ENCODE assay signal across 21 cellular contexts in genomic region chr1:22078133-22078532, GRCh38. TPM values are rescaled to one million over a fixed set of nuclear protein-coding genes. Genes with fewer than 3 reads are reported as not detected.
DNase-seq lines count a peak whose midpoint lies in the region; ATAC-seq and TF ChIP-seq lines count a peak whose summit lies in the region.
"Had no signal": no experiment of that assay in that cellular context is flagged by ENCODE, and none has a peak within 500 bp of the region (broad histone marks: within the 10 kb centered on the region; RNA-seq: fewer than 3 reads in every experiment).

No MANE protein-coding gene starts in this region.

- H3K4me3 ChIP-seq in HEK293 (ENCODE audit: low read depth, low read length): no peak overlapping the region
- H3K4me3 ChIP-seq: heart right ventricle, upper lobe of right lung had no signal

- H3K4me1 ChIP-seq in HEK293 (ENCODE audit: control insufficient read depth, insufficient read depth, low read length): peaks cover 27% of the 10 kb centered on the region
- H3K4me1 ChIP-seq: parathyroid adenoma had no signal

- H3K36me3 ChIP-seq in HEK293 (ENCODE audit: control insufficient read depth in 2 of 2, insufficient read depth in 1 of 2, low read length in 2 of 2): peaks cover 8 to 60% of the 10 kb centered on the region in 2 experiments; a peak in 2 of 3 replicates

- peak overlapping the region; percentile 46 for H3K27ac Mint-ChIP-seq in T-helper 2 cell treated with Interferon-gamma antibody and Interleukin-4, amounts not matched to agents 5 μg/mL and 100 μg/mL, for 36 hours
- H3K27ac Mint-ChIP-seq in central memory CD8-positive, alpha-beta T cell (ENCODE audit: low read depth): peak overlapping the region; percentile 90
- peak overlapping the region; percentile 51 to 73 for H3K27ac Mint-ChIP-seq in natural killer cell

- peaks cover 62% of the 10 kb centered on the region for H3K36me3 Mint-ChIP-seq in T-helper 2 cell treated with Interferon-gamma antibody and Interleukin-4, amounts not matched to agents 5 μg/mL and 100 μg/mL, for 36 hours (ENCODE audit: low read depth)
- H3K36me3 Mint-ChIP-seq in central memory CD8-positive, alpha-beta T cell (ENCODE audit: insufficient read depth): peaks cover 76% of the 10 kb centered on the region
- H3K36me3 Mint-ChIP-seq in natural killer cell: peaks cover 16% of the 10 kb centered on the region

- CTCF ChIA-PET in HEK293 (lab: Yijun Ruan, JAX): interaction anchor here (0.6 kb wide), 1 partner anchor 428 kb away, joined by 3 read pairs; no protein-coding TSS in a partner anchor

- peaks cover 50% of the 10 kb centered on the region for H3K4me1 Mint-ChIP-seq in T-helper 2 cell treated with Interferon-gamma antibody and Interleukin-4, amounts not matched to agents 5 μg/mL and 100 μg/mL, for 36 hours (ENCODE audit: low read depth)
- peaks cover 73% of the 10 kb centered on the region for H3K4me1 Mint-ChIP-seq in central memory CD8-positive, alpha-beta T cell
- peaks cover 78 to 86% of the 10 kb centered on the region in 2 donors for H3K4me1 Mint-ChIP-seq in natural killer cell

- intact Hi-C loops in natural killer cell (cut with micrococcal nuclease): no loop called here

- POLR2A ChIA-PET in HEK293 (lab: Yijun Ruan, JAX): interaction anchor here (0.7 kb wide), 1 partner anchor 53 kb away, joined by 7 read pairs; no protein-coding TSS in a partner anchor

- H3K4me3 Mint-ChIP-seq in T-helper 2 cell treated with Interferon-gamma antibody and Interleukin-4, amounts not matched to agents 5 μg/mL and 100 μg/mL, for 36 hours: peak overlapping the region; percentile 1
- H3K4me3 Mint-ChIP-seq in central memory CD8-positive, alpha-beta T cell: peak overlapping the region; percentile 40
- H3K4me3 Mint-ChIP-seq in natural killer cell: peak overlapping the region; percentile 47
- H3K4me3 Mint-ChIP-seq: brain had no signal

- ATAC-seq in central memory CD8-positive, alpha-beta T cell (replicated peaks; ENCODE audit: extremely low read depth, poor library complexity, severe bottlenecking): no peak
- ATAC-seq in natural killer cell (no peak), GM21723 (IDR thresholded peaks at IDR 0.05; ENCODE audit: unreplicated experiment) (no peak)
- ATAC-seq: upper lobe of right lung had no signal

- no peak for DNase-seq in T-helper 2 cell treated with Interferon-gamma antibody and Interleukin-4, amounts not matched to agents 5 μg/mL and 100 μg/mL, for 36 hours (ENCODE audit: low spot score)
- DNase-seq in T-helper 2 cell (no peak), natural killer cell (no peak), kidney glomerular epithelial cell (lab: John Stamatoyannopoulos, UW) (no peak)
- DNase-seq in central memory CD8-positive, alpha-beta T cell (ENCODE audit: low spot score in 2 of 2): no peak
- no peak for DNase-seq in stimulated activated naive CD4-positive, alpha-beta T cell (lab: John Stamatoyannopoulos, UW)
- DNase-seq: activated CD4-positive, alpha-beta T cell treated with anti-CD3 and anti-CD28 coated beads, Interleukin-2, amount 50 U/mL, for 48 hours; activated gamma-delta T cell; DMS53; heart right ventricle; kidney; NCI-H2081 treated with DMSO at 0.1 percent for 48 hours; NCI-H526 treated with DMSO at 0.1 percent for 48 hours; small intestine; stimulated activated naive B cell treated with anti-CD40 and anti-IgM and Interleukin-4, amounts not matched to agents 10 μg/mL and 1 μg/mL and 100 μg/mL, for 72 hours; upper lobe of right lung had no signal

- TF ChIP-seq CTCF in HEK293 (tag by site-specific recombination; IDR thresholded peaks at IDR 0.05) (no peak), natural killer cell (IDR thresholded peaks at IDR 0.05) (no peak)

- H3K9me3 ChIP-seq in HEK293 (ENCODE audit: control insufficient read depth, insufficient read depth, low read depth, low read length): no peaks in the 10 kb centered on the region
- H3K9me3 ChIP-seq: heart right ventricle, upper lobe of right lung had no signal

- H3K27ac ChIP-seq in HEK293 (ENCODE audit: extremely low read depth, low read depth, low read length): no peak overlapping the region
- H3K27ac ChIP-seq: 22Rv1, heart right ventricle, parathyroid adenoma, upper lobe of right lung had no signal

- H3K9me3 Mint-ChIP-seq in T-helper 2 cell treated with Interferon-gamma antibody and Interleukin-4, amounts not matched to agents 5 μg/mL and 100 μg/mL, for 36 hours: no peaks in the 10 kb centered on the region
- no peaks in the 10 kb centered on the region for H3K9me3 Mint-ChIP-seq in central memory CD8-positive, alpha-beta T cell
- no peaks in the 10 kb centered on the region for H3K9me3 Mint-ChIP-seq in natural killer cell
- H3K9me3 Mint-ChIP-seq: brain; stimulated activated naive B cell treated with anti-CD40 and anti-IgM and Interleukin-4, amounts not matched to agents 10 μg/mL and 1 μg/mL and 100 μg/mL, for 72 hours had no signal

- no peaks in the 10 kb centered on the region for H3K27me3 Mint-ChIP-seq in T-helper 2 cell treated with Interferon-gamma antibody and Interleukin-4, amounts not matched to agents 5 μg/mL and 100 μg/mL, for 36 hours (ENCODE audit: low read depth)
- no peaks in the 10 kb centered on the region for H3K27me3 Mint-ChIP-seq in central memory CD8-positive, alpha-beta T cell
- H3K27me3 Mint-ChIP-seq in natural killer cell (ENCODE audit: low read depth in 2 of 2): no peaks in the 10 kb centered on the region
- H3K27me3 Mint-ChIP-seq: brain; stimulated activated naive B cell treated with anti-CD40 and anti-IgM and Interleukin-4, amounts not matched to agents 10 μg/mL and 1 μg/mL and 100 μg/mL, for 72 hours had no signal

TF ChIP-seq in HEK293, 187 proteins besides CTCF, POLR2A, EP300 and RAD21:
- TF ChIP-seq ZNF513 (tag by site-specific recombination; IDR thresholded peaks at IDR 0.05) (no peak), PRDM1 (tag by site-specific recombination; IDR thresholded peaks at IDR 0.05) (no peak), ZNF239 (tag by site-specific recombination; IDR thresholded peaks at IDR 0.05) (no peak), SCRT2 (tag by site-specific recombination; IDR thresholded peaks at IDR 0.05) (peak; percentile 82), SCRT1 (tag by site-specific recombination; IDR thresholded peaks at IDR 0.05; ENCODE audit: borderline replicate concordance) (peak; percentile 54; the same call in 1 of the 2 replicates), SP2 (tag by site-specific recombination; IDR thresholded peaks at IDR 0.05) (no peak)

RNA-seq across cellular contexts. Expression of gene CDC42, which starts 25.6 kb away (rescaled TPM):
- total RNA-seq in natural killer cell: 100 to 1,000 TPM; 454 to 470 (median 463) TPM
